ENCODE assay signal across 24 cellular contexts in the genomic region with DNA sequence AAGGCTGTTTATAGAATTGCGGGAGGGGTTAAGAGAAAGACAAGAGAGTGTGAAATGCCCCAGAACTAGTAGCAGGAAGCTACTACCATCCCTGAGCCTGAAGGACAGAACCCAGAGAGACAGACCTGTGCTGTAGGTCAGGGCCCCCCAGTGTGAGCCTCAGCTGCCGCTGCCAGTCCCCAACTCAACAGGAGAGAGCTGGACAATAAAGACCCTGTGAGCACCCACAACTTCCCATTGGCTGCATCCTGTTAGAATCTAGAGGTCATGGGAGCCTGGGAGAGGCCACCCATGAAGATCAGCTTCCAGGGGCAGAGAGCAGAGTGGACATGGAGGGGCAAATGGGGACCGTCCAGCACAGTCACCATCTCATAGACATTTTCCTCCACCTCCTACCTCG.
"Had no signal": no experiment of that assay in that cellular context is flagged by ENCODE, and none has a peak within 500 bp of the region (broad histone marks: within the 10 kb centered on the region; RNA-seq: fewer than 3 reads in every experiment).

No MANE protein-coding gene starts in this region.

- H3K9me3 Mint-ChIP-seq: dendritic cell treated with granulocyte-macrophage colony-stimulating factor and Interleukin-4, amounts not matched to agents 40 ng/mL and 50 ng/mL, for 4 days; effector memory CD8-positive, alpha-beta T cell; endodermal cell; memory B cell had no signal

- ATAC-seq: effector memory CD8-positive, alpha-beta T cell; esophagus mucosa; gastrocnemius medialis; left colon; left lobe of liver had no signal

- H3K27ac Mint-ChIP-seq: dendritic cell treated with granulocyte-macrophage colony-stimulating factor and Interleukin-4, amounts not matched to agents 40 ng/mL and 50 ng/mL, for 4 days; effector memory CD8-positive, alpha-beta T cell; endodermal cell; memory B cell had no signal

- DNase-seq: colonic mucosa; cortex of kidney; effector CD8-positive, alpha-beta T cell; effector memory CD8-positive, alpha-beta T cell; erythroblast; esophagus squamous epithelium; foreskin fibroblast; foreskin melanocyte; gastrocnemius medialis; glutamatergic neuron; head of caudate nucleus; hippocampal formation; kidney; kidney glomerular epithelial cell; left colon; left ventricle myocardium inferior; mammary epithelial cell; mesendoderm; midbrain had no signal

- H3K4me3 Mint-ChIP-seq: dendritic cell treated with granulocyte-macrophage colony-stimulating factor and Interleukin-4, amounts not matched to agents 40 ng/mL and 50 ng/mL, for 4 days; effector memory CD8-positive, alpha-beta T cell; endodermal cell; memory B cell had no signal

- H3K4me1 Mint-ChIP-seq: endodermal cell, memory B cell had no signal

- H3K36me3 Mint-ChIP-seq: memory B cell had no signal
